8 cellular contexts compared by ENCODE assay signal in genomic region chr12:2890001-2890387, GRCh38. TPM values are rescaled to one million over a fixed set of nuclear protein-coding genes. Genes with fewer than 3 reads are reported as not detected.
DNase-seq lines count a peak whose midpoint lies in the region; ATAC-seq and TF ChIP-seq lines count a peak whose summit lies in the region.

No MANE protein-coding gene starts in this region.

- peak overlapping the region; percentile 99 for H3K9ac ChIP-seq in mesenchymal stem cell (ENCODE audit: low read length)

- no peak for ATAC-seq in Right ventricle myocardium superior (ENCODE audit: poor library complexity)
- no peak for ATAC-seq in upper lobe of right lung

- H2BK12ac ChIP-seq in mesenchymal stem cell (ENCODE audit: low read length in 2 of 2) = peak overlapping the region in 1 of 2 experiments; percentile 7

- peak overlapping the region; percentile 77 to 86 for H3K18ac ChIP-seq in mesenchymal stem cell (ENCODE audit: low read depth in 1 of 2, low read length in 2 of 2)

- peak overlapping the region in 1 of 2 experiments; percentile 72 for H3K14ac ChIP-seq in mesenchymal stem cell (ENCODE audit: low read length in 2 of 2)

- peaks cover 15% of the 10 kb centered on the region for H3K79me1 ChIP-seq in mesenchymal stem cell (replicated peaks; ENCODE audit: low read length, poor library complexity, severe bottlenecking)

- peak overlapping the region; percentile 12 for H2BK15ac ChIP-seq in mesenchymal stem cell (ENCODE audit: low read depth, poor library complexity, severe bottlenecking)

- intact Hi-C loops in Right ventricle myocardium superior (cut with DNase I) = no loop called here
- intact Hi-C loops in upper lobe of right lung (cut with DNase I) = no loop called here

- H3K4me1 ChIP-seq in cardiac muscle cell (ENCODE audit: low read depth) (no peaks in the 10 kb centered on the region), mesenchymal stem cell (ENCODE audit: control insufficient read depth, insufficient read depth, low read depth, low read length) (peaks cover 12% of the 10 kb centered on the region), upper lobe of right lung (peaks cover 21% of the 10 kb centered on the region)

- no peak overlapping the region for H2BK5ac ChIP-seq in mesenchymal stem cell (ENCODE audit: low read depth, low read length, poor library complexity, severe bottlenecking)

- H3K23ac ChIP-seq in mesenchymal stem cell (ENCODE audit: low read length in 2 of 2) = no peak overlapping the region

- H3K4ac ChIP-seq in mesenchymal stem cell (ENCODE audit: low read depth in 1 of 2, low read length in 2 of 2) = peak overlapping the region; percentile 16 to 42

- peaks cover 59% of the 10 kb centered on the region for H3K4me1 Mint-ChIP-seq in brain

- peak overlapping the region; percentile 73 for H3K4me2 ChIP-seq in mesenchymal stem cell (ENCODE audit: low read length, poor library complexity, severe bottlenecking)

- peak overlapping the region; percentile 93 for H4K8ac ChIP-seq in mesenchymal stem cell (ENCODE audit: low read length)

- no peak overlapping the region for H2AK5ac ChIP-seq in mesenchymal stem cell (ENCODE audit: low read length, severe bottlenecking)

- H3K36me3 Mint-ChIP-seq in brain = peaks cover 28% of the 10 kb centered on the region

- WGBS in mesenchymal stem cell = 73% methylated on average over 10 of the region's 10 CpGs

- H3K27me3 Mint-ChIP-seq in brain = peaks cover 10% of the 10 kb centered on the region

- peak overlapping the region; percentile 82 for H4K91ac ChIP-seq in mesenchymal stem cell (ENCODE audit: low read length)

- H3K27ac ChIP-seq in cardiac muscle cell (peak overlapping the region; percentile 27), mesenchymal stem cell (ENCODE audit: low read length, poor library complexity, severe bottlenecking) (no peak overlapping the region), upper lobe of right lung (peak overlapping the region; percentile 82)

- H3K4me3 ChIP-seq in cardiac muscle cell (peak overlapping the region; percentile 84), mesenchymal stem cell (ENCODE audit: insufficient read depth in 1 of 2, low read depth in 1 of 2, low read length in 2 of 2) (peak overlapping the region in 1 of 2 experiments; percentile 95), upper lobe of right lung (peak overlapping the region; percentile 82)

- H3K9me3 Mint-ChIP-seq in brain = peaks cover 0 to 3% (median 0%) of the 10 kb centered on the region in 5 experiments

- H3K27ac Mint-ChIP-seq in brain = peak overlapping the region; percentile 97 to 99 (median 98)

- H2AFZ ChIP-seq in mesenchymal stem cell (ENCODE audit: low read depth, low read length) = peak overlapping the region; percentile 48

- no peaks in the 10 kb centered on the region for H3K27me3 ChIP-seq in cardiac muscle cell
- no peaks in the 10 kb centered on the region for H3K27me3 ChIP-seq in mesenchymal stem cell (ENCODE audit: control insufficient read depth in 1 of 2, insufficient read depth in 1 of 2, low read length in 2 of 2)
- no peaks in the 10 kb centered on the region for H3K27me3 ChIP-seq in upper lobe of right lung

- peak overlapping the region; percentile 92 to 99 (median 97) for H3K4me3 Mint-ChIP-seq in brain

- TF ChIP-seq CTCF in cardiac muscle cell (IDR thresholded peaks at IDR 0.05; ENCODE audit: low read depth, low read length) (no peak), brain (conservative IDR thresholded peaks at IDR 0.05) (no peak), upper lobe of right lung (IDR thresholded peaks at IDR 0.05) (no peak)

- H3K36me3 ChIP-seq in cardiac muscle cell = peaks cover 10% of the 10 kb centered on the region
- H3K36me3 ChIP-seq in mesenchymal stem cell (ENCODE audit: control insufficient read depth in 1 of 2, insufficient read depth in 2 of 2, low read depth in 1 of 2, low read length in 2 of 2) = peaks cover 0 to 30% of the 10 kb centered on the region in 2 experiments
- no peaks in the 10 kb centered on the region for H3K36me3 ChIP-seq in upper lobe of right lung

- H2BK120ac ChIP-seq in mesenchymal stem cell (ENCODE audit: low read depth, low read length) = no peak overlapping the region

- H3K9me3 ChIP-seq in cardiac muscle cell (ENCODE audit: low read depth) = no peaks in the 10 kb centered on the region
- H3K9me3 ChIP-seq in mesenchymal stem cell (ENCODE audit: control insufficient read depth, low read length) = no peaks in the 10 kb centered on the region
- no peaks in the 10 kb centered on the region for H3K9me3 ChIP-seq in upper lobe of right lung

- no peak for DNase-seq in cardiac muscle cell (ENCODE audit: low read depth in 1 of 2, low spot score in 1 of 2)
- DNase-seq in Right ventricle myocardium superior = no peak
- DNase-seq in mesenchymal stem cell = no peak
- DNase-seq in upper lobe of right lung = no peak
- no peak for DNase-seq in COLO829 (ENCODE audit: low spot score)
- no peak for DNase-seq in 8988T
- DNase-seq in EL = no peak

RNA-seq across cellular contexts. Expression of gene TULP3, which starts 0.7 kb away (rescaled TPM):
- total RNA-seq in cardiac muscle cell = 19.5 and 20.1 TPM in 2 replicates
- polyA plus RNA-seq in cardiac muscle cell = 25.8 and 30.4 TPM in 2 replicates
- 4.6 TPM for total RNA-seq in Right ventricle myocardium superior
- polyA plus RNA-seq in brain (ENCODE audit: insufficient read depth, low read depth, low replicate concordance) = 29.8 TPM
- 44.7 TPM for polyA plus RNA-seq in mesenchymal stem cell (2013, experiment 1 of 2)
- polyA plus RNA-seq in mesenchymal stem cell (2013, experiment 2 of 2) = 44.0 TPM
- total RNA-seq in upper lobe of right lung = 16.3 TPM

RNA-seq across cellular contexts. Expression of gene RHNO1, which starts 13.0 kb away (rescaled TPM):
- total RNA-seq in cardiac muscle cell (27.7 and 50.6 TPM in 2 replicates), Right ventricle myocardium superior (3.3 TPM), upper lobe of right lung (15.2 TPM)
- polyA plus RNA-seq in cardiac muscle cell (44.2 and 80.8 TPM in 2 replicates), brain (ENCODE audit: insufficient read depth, low read depth, low replicate concordance) (27.1 TPM)
- polyA plus RNA-seq in mesenchymal stem cell (2013, experiment 1 of 2) = 40.6 TPM
- polyA plus RNA-seq in mesenchymal stem cell (2013, experiment 2 of 2) = 39.7 TPM

RNA-seq across cellular contexts. Expression of gene FOXM1, which starts 13.0 kb away (rescaled TPM):
- total RNA-seq in cardiac muscle cell (9.9 and 36.1 TPM in 2 replicates), Right ventricle myocardium superior (1.5 TPM), upper lobe of right lung (1.0 TPM)
- polyA plus RNA-seq in cardiac muscle cell (11.5 and 44.3 TPM in 2 replicates), brain (ENCODE audit: insufficient read depth, low read depth, low replicate concordance) (76.9 TPM)
- polyA plus RNA-seq in mesenchymal stem cell (2013, experiment 1 of 2) = 13.5 TPM
- 12.7 TPM for polyA plus RNA-seq in mesenchymal stem cell (2013, experiment 2 of 2)

RNA-seq across cellular contexts. Expression of gene TEX52, which starts 33.2 kb away (rescaled TPM):
- total RNA-seq in cardiac muscle cell (not detected in 2 replicates), Right ventricle myocardium superior (not detected), upper lobe of right lung (not detected)
- polyA plus RNA-seq in cardiac muscle cell (0.15 TPM in 1 of 2 replicates, not detected in the other), brain (ENCODE audit: insufficient read depth, low read depth, low replicate concordance) (not detected)
- not detected for polyA plus RNA-seq in mesenchymal stem cell (2013, experiment 1 of 2)
- polyA plus RNA-seq in mesenchymal stem cell (2013, experiment 2 of 2) = not detected

RNA-seq across cellular contexts. Expression of gene NRIP2, which starts 55.2 kb away (rescaled TPM):
- not detected in 2 replicates for total RNA-seq in cardiac muscle cell
- 1.3 and 1.4 TPM in 2 replicates for polyA plus RNA-seq in cardiac muscle cell
- 2.0 TPM for total RNA-seq in Right ventricle myocardium superior
- polyA plus RNA-seq in brain (ENCODE audit: insufficient read depth, low read depth, low replicate concordance) = 8.9 TPM
- 0.06 TPM for polyA plus RNA-seq in mesenchymal stem cell (2013, experiment 1 of 2)
- 0.04 TPM for polyA plus RNA-seq in mesenchymal stem cell (2013, experiment 2 of 2)
- 0.61 TPM for total RNA-seq in upper lobe of right lung
